Comparison of ENCODE assay signal across 28 cellular contexts in genomic region chr3:53534216-53534615, GRCh38.
"Had no signal": no experiment of that assay in that cellular context is flagged by ENCODE, and none has a peak within 500 bp of the region (broad histone marks: within the 10 kb centered on the region; RNA-seq: fewer than 3 reads in every experiment).

No MANE protein-coding gene starts in this region.

- H3K4me3 ChIP-seq: left lung, lung, pancreas, prostate gland, right lobe of liver, smooth muscle cell, thyroid gland, transverse colon, upper lobe of right lung had no signal

- DNase-seq: head of caudate nucleus; hippocampal formation; kidney; left colon; left lung; mesendoderm; naive B cell; nucleus accumbens; pancreas; posterior cingulate gyrus; right lobe of liver; stimulated activated CD4-positive, alpha-beta T cell treated with anti-CD3 and anti-CD28 coated beads, Interleukin-1b, Interleukin-23, amount 100 ng/mL, for 48 hours; stimulated activated CD4-positive, alpha-beta T cell treated with anti-CD3 and anti-CD28 coated beads, Interleukin-2, amount 100 ng/mL, for 48 hours; stimulated activated CD4-positive, alpha-beta T cell treated with anti-CD3 and anti-CD28 coated beads, Interleukin-4, amount 100 ng/mL, for 4 hours; stimulated activated CD8-positive, alpha-beta memory T cell treated with anti-CD3 and anti-CD28 coated beads, Interleukin-4, amount 100 ng/mL, for 48 hours; stimulated activated naive CD4-positive, alpha-beta T cell treated with Interleukin-2 at 50 U/mL for 16 hours; stimulated activated naive CD8-positive, alpha-beta T cell treated with anti-CD3 and anti-CD28 coated beads, Interleukin-15, amount 100 ng/mL, for 72 hours; substantia nigra; thyroid gland; transverse colon; upper lobe of right lung had no signal

- H3K36me3 ChIP-seq: left lung, pancreas, prostate gland, right lobe of liver, thyroid gland, transverse colon, upper lobe of right lung had no signal

- H3K36me3 Mint-ChIP-seq: mesothelial cell of epicardium; naive B cell; natural killer cell treated with Interleukin-12 subunit alpha and Interleukin-12 subunit beta and Interleukin-15 and Interleukin-18, amount 100 ng/mL, for 72 hours; stimulated activated memory B cell treated with anti-CD40 and anti-IgM and Interleukin-4, amounts not matched to agents 10 μg/mL and 1 μg/mL and 100 μg/mL, for 72 hours had no signal

- H3K4me1 ChIP-seq: pancreas, right lobe of liver, thyroid gland, transverse colon, upper lobe of right lung had no signal

- ATAC-seq: left colon; left lung; right lobe of liver; stimulated activated memory B cell treated with anti-CD40 and anti-IgM and Interleukin-4, amounts not matched to agents 10 μg/mL and 1 μg/mL and 100 μg/mL, for 72 hours; stimulated activated naive CD8-positive, alpha-beta T cell treated with anti-CD3 and anti-CD28 coated beads, Interleukin-15, amount 100 ng/mL, for 72 hours; upper lobe of right lung had no signal

- H3K9me3 ChIP-seq: left lung, pancreas, prostate gland, right lobe of liver, thyroid gland, transverse colon, upper lobe of right lung had no signal

- H3K4me1 Mint-ChIP-seq: naive B cell; neural crest cell; stimulated activated memory B cell treated with anti-CD40 and anti-IgM and Interleukin-4, amounts not matched to agents 10 μg/mL and 1 μg/mL and 100 μg/mL, for 72 hours; stimulated activated naive CD8-positive, alpha-beta T cell treated with anti-CD3 and anti-CD28 coated beads, Interleukin-15, amount 100 ng/mL, for 72 hours had no signal

- H3K27me3 ChIP-seq: pancreas, right lobe of liver, thyroid gland, transverse colon, upper lobe of right lung had no signal

- H3K27ac Mint-ChIP-seq: mesothelial cell of epicardium; naive B cell; natural killer cell treated with Interleukin-12 subunit alpha and Interleukin-12 subunit beta and Interleukin-15 and Interleukin-18, amount 100 ng/mL, for 72 hours; stimulated activated memory B cell treated with anti-CD40 and anti-IgM and Interleukin-4, amounts not matched to agents 10 μg/mL and 1 μg/mL and 100 μg/mL, for 72 hours had no signal

- H3K9me3 Mint-ChIP-seq: mesothelial cell of epicardium; naive B cell; natural killer cell treated with Interleukin-12 subunit alpha and Interleukin-12 subunit beta and Interleukin-15 and Interleukin-18, amount 100 ng/mL, for 72 hours; neural crest cell; stimulated activated memory B cell treated with anti-CD40 and anti-IgM and Interleukin-4, amounts not matched to agents 10 μg/mL and 1 μg/mL and 100 μg/mL, for 72 hours; stimulated activated naive CD8-positive, alpha-beta T cell treated with anti-CD3 and anti-CD28 coated beads, Interleukin-15, amount 100 ng/mL, for 72 hours had no signal

- H3K4me3 Mint-ChIP-seq: mesothelial cell of epicardium; natural killer cell treated with Interleukin-12 subunit alpha and Interleukin-12 subunit beta and Interleukin-15 and Interleukin-18, amount 100 ng/mL, for 72 hours; neural crest cell; stimulated activated memory B cell treated with anti-CD40 and anti-IgM and Interleukin-4, amounts not matched to agents 10 μg/mL and 1 μg/mL and 100 μg/mL, for 72 hours; stimulated activated naive CD8-positive, alpha-beta T cell treated with anti-CD3 and anti-CD28 coated beads, Interleukin-15, amount 100 ng/mL, for 72 hours had no signal

- H3K27ac ChIP-seq: left lung, prostate gland, right lobe of liver, thyroid gland, transverse colon, upper lobe of right lung had no signal
